ENCODE assay signal across 1 cellular context in the genomic region with DNA sequence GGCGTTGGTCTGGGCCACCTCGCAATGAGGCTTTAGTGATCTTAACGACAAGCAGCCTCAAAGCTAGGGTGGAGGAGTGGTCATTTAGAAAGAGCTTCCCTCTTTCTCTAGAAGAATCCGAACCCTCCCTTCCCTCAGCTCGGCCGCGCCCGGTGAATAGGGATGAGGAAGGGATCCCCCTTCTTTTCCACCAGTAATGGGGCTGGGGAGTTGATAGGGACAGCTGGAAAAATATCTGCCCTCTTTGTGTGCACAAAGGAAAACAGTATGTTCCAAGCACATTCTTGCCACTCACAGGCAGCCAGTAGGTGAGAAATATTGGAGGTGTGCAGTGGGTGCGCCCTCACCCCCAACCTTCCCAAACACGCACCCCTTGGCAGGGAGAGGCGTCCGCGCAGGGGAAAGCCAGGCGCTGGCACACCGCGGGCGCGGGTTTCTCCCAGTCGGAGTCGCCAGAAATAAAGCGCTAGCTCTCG.
TF ChIP-seq lines count a peak whose summit lies in the region.

No MANE protein-coding gene starts in this region.

TF ChIP-seq in GM23338, 12 proteins besides CTCF, POLR2A, EP300 and RAD21 (continued from another document):
- TF ChIP-seq, protein P1, sequence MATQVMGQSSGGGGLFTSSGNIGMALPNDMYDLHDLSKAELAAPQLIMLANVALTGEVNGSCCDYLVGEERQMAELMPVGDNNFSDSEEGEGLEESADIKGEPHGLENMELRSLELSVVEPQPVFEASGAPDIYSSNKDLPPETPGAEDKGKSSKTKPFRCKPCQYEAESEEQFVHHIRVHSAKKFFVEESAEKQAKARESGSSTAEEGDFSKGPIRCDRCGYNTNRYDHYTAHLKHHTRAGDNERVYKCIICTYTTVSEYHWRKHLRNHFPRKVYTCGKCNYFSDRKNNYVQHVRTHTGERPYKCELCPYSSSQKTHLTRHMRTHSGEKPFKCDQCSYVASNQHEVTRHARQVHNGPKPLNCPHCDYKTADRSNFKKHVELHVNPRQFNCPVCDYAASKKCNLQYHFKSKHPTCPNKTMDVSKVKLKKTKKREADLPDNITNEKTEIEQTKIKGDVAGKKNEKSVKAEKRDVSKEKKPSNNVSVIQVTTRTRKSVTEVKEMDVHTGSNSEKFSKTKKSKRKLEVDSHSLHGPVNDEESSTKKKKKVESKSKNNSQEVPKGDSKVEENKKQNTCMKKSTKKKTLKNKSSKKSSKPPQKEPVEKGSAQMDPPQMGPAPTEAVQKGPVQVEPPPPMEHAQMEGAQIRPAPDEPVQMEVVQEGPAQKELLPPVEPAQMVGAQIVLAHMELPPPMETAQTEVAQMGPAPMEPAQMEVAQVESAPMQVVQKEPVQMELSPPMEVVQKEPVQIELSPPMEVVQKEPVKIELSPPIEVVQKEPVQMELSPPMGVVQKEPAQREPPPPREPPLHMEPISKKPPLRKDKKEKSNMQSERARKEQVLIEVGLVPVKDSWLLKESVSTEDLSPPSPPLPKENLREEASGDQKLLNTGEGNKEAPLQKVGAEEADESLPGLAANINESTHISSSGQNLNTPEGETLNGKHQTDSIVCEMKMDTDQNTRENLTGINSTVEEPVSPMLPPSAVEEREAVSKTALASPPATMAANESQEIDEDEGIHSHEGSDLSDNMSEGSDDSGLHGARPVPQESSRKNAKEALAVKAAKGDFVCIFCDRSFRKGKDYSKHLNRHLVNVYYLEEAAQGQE (IDR thresholded peaks at IDR 0.05; ENCODE audit: unreplicated experiment), result no peak
- no peak for TF ChIP-seq ZNF331 (CRISPR knock-in tag; IDR thresholded peaks at IDR 0.05; ENCODE audit: low read depth)
- TF ChIP-seq EZH2phosphoT487 (IDR thresholded peaks at IDR 0.05; ENCODE audit: unreplicated experiment), result peak; percentile 99
- no peak for TF ChIP-seq STAT1 (IDR thresholded peaks at IDR 0.05; ENCODE audit: unreplicated experiment)
- peak; percentile 99 for TF ChIP-seq EZH2 (IDR thresholded peaks at IDR 0.05; ENCODE audit: low read depth, unreplicated experiment)
- no peak for TF ChIP-seq CREB1 (CRISPR knock-in tag; IDR thresholded peaks at IDR 0.05; ENCODE audit: low read depth)
- TF ChIP-seq, protein P2, sequence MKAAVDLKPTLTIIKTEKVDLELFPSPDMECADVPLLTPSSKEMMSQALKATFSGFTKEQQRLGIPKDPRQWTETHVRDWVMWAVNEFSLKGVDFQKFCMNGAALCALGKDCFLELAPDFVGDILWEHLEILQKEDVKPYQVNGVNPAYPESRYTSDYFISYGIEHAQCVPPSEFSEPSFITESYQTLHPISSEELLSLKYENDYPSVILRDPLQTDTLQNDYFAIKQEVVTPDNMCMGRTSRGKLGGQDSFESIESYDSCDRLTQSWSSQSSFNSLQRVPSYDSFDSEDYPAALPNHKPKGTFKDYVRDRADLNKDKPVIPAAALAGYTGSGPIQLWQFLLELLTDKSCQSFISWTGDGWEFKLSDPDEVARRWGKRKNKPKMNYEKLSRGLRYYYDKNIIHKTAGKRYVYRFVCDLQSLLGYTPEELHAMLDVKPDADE (IDR thresholded peaks at IDR 0.05), result no peak
